ENCODE assay signal across 20 cellular contexts in genomic region chr1:1041873-1042272, GRCh38. TPM values are rescaled to one million over a fixed set of nuclear protein-coding genes. Genes with fewer than 3 reads are reported as not detected.
DNase-seq lines count a peak whose midpoint lies in the region; ATAC-seq, FAIRE-seq and TF ChIP-seq lines count a peak whose summit lies in the region.
"Had no signal": no experiment of that assay in that cellular context is flagged by ENCODE, and none has a peak within 500 bp of the region (broad histone marks: within the 10 kb centered on the region; RNA-seq: fewer than 3 reads in every experiment).

No MANE protein-coding gene starts in this region.

- POLR2A ChIA-PET in HepG2 (lab: Yijun Ruan, JAX) (no interaction called here), HEK293 (lab: Yijun Ruan, JAX) (no interaction called here)

- no peak overlapping the region for H3K4me3 ChIP-seq in HepG2 (replicated peaks in 1 of 3; ENCODE audit: insufficient read depth in 1 of 3, low read depth in 2 of 3, low read length in 3 of 3)
- no peak overlapping the region for H3K4me3 ChIP-seq in right lobe of liver
- H3K4me3 ChIP-seq in HEK293 (ENCODE audit: low read depth, low read length), result no peak overlapping the region
- H3K4me3 ChIP-seq: GM12878 had no signal

- no TSS peak for BruUV-seq in HepG2 (replicated peaks; lab: Mats Ljungman, UMichigan)

- H3K4me1 ChIP-seq in HepG2 (ENCODE audit: insufficient read depth, low read length) (peaks cover 21% of the 10 kb centered on the region), right lobe of liver (peaks cover 0 to 10% (median 5%) of the 10 kb centered on the region in 4 donors), HEK293 (ENCODE audit: control insufficient read depth, insufficient read depth, low read length) (no peaks in the 10 kb centered on the region)

- DNase-seq in HepG2 (ENCODE audit: low spot score), result no peak
- DNase-seq in right lobe of liver, result no peak
- peak; percentile 8 for DNase-seq in effector CD8-positive, alpha-beta T cell (lab: John Stamatoyannopoulos, UW)
- no peak for DNase-seq in H4 (ENCODE audit: low spot score)
- no peak for DNase-seq in NCI-H187 (lab: John Stamatoyannopoulos, UW)
- DNase-seq in cerebellum (ENCODE audit: low spot score), result no peak
- DNase-seq: BE2C; C1 segment of cervical spinal cord; CD4-positive, CD25-positive, alpha-beta regulatory T cell; CD8-positive, alpha-beta memory T cell; COR-L47; DMS 273 treated with DMSO at 0.1 percent for 48 hours; DMS53; DND-41; EL had no signal

- H3K27ac ChIP-seq in HepG2 (ENCODE audit: extremely low read length, insufficient read depth, low read length) (no peak overlapping the region), right lobe of liver (no peak overlapping the region), HEK293 (ENCODE audit: extremely low read depth, low read depth, low read length) (no peak overlapping the region)

- TF ChIP-seq EP300 in HepG2 (IDR thresholded peaks at IDR 0.05; ENCODE audit: low read depth in 2 of 2, low read length in 2 of 2) (no peak), HepG2 (CRISPR knock-in tag; IDR thresholded peaks at IDR 0.05; ENCODE audit: borderline replicate concordance) (no peak)

- H3K79me2 ChIP-seq in HepG2 (ENCODE audit: insufficient read depth, low read length), result peaks cover 11% of the 10 kb centered on the region

- in situ Hi-C loops in HepG2 (cut with HindIII; ENCODE audit: extremely low pct_ligation_motif_present, low pct_unique_long_range_greater_than_20kb), result no loop called here

- no peak for TF ChIP-seq POLR2A in HepG2 (IDR thresholded peaks at IDR 0.05; ENCODE audit: insufficient read depth in 1 of 2, low read depth in 2 of 2, low read length in 2 of 2)
- no peak for TF ChIP-seq POLR2A in right lobe of liver (IDR thresholded peaks at IDR 0.05)

- H3K9me3 ChIP-seq in HepG2 (ENCODE audit: low read length) (no peaks in the 10 kb centered on the region), right lobe of liver (no peaks in the 10 kb centered on the region), HEK293 (ENCODE audit: control insufficient read depth, insufficient read depth, low read depth, low read length) (no peaks in the 10 kb centered on the region)
- H3K9me3 ChIP-seq: BE2C had no signal

- intact Hi-C loops in HepG2 (cut with micrococcal nuclease; ENCODE audit: unreplicated experiment) (no loop called here), right lobe of liver (cut with DNase I) (no loop called here)

- H4K20me1 ChIP-seq in HepG2 (ENCODE audit: insufficient read depth, low read length), result peaks cover 10% of the 10 kb centered on the region; the same call in 1 of the 2 replicates

- 88% methylated on average over 11 of the region's 25 CpGs for WGBS in HepG2 (ENCODE audit: low lambda C conversion rate)
- 92% methylated on average over 5 of the region's 25 CpGs for WGBS in right lobe of liver (ENCODE audit: insufficient coverage, low coverage, low lambda C conversion rate, missing lambda C conversion rate)

- ATAC-seq in HepG2, result no peak
- ATAC-seq in right lobe of liver, result no peak
- ATAC-seq: GM12878 had no signal

- no peak overlapping the region for H3K9ac ChIP-seq in HepG2 (ENCODE audit: insufficient read depth, low read depth, low read length)

- TF ChIP-seq CTCF in HepG2 (CRISPR knock-in tag; IDR thresholded peaks at IDR 0.05), result no peak
- no peak for TF ChIP-seq CTCF in right lobe of liver (IDR thresholded peaks at IDR 0.05)
- no peak for TF ChIP-seq CTCF in HEK293 (tag by site-specific recombination; IDR thresholded peaks at IDR 0.05)

- H2AFZ ChIP-seq in HepG2 (ENCODE audit: low read length), result no peak overlapping the region

- H3K36me3 ChIP-seq in HepG2 (replicated peaks in 1 of 2; ENCODE audit: control insufficient read depth in 1 of 2, insufficient read depth in 2 of 2, low read length in 2 of 2) (peaks cover 33 to 61% of the 10 kb centered on the region in 2 experiments; a peak in 4 of 5 replicates), right lobe of liver (no peaks in the 10 kb centered on the region), HEK293 (ENCODE audit: control insufficient read depth in 2 of 2, insufficient read depth in 1 of 2, low read length in 2 of 2) (peaks cover 0 to 58% of the 10 kb centered on the region in 2 experiments; a peak in 1 of 3 replicates)
- H3K36me3 ChIP-seq: BE2C had no signal

- TF ChIP-seq RAD21 in HepG2 (CRISPR knock-in tag; IDR thresholded peaks at IDR 0.05), result no peak

- H3K4me2 ChIP-seq in HepG2 (ENCODE audit: low read depth, low read length), result no peak overlapping the region

- H3K27me3 ChIP-seq in HepG2 (ENCODE audit: control insufficient read depth in 1 of 2, insufficient read depth in 2 of 2, low read length in 2 of 2) (no peaks in the 10 kb centered on the region), right lobe of liver (no peaks in the 10 kb centered on the region)

- FAIRE-seq in HepG2 (lab: Jason Lieb, UNC), result no peak
- FAIRE-seq: GM12878, GM19239, H54 had no signal

- CTCF ChIA-PET in HepG2 (lab: Yijun Ruan, JAX; ENCODE audit: low intra/inter-chr PET ratio, low total read pairs), result no interaction called here
- CTCF ChIA-PET in HEK293 (lab: Yijun Ruan, JAX), result no interaction called here

RNA-seq across cellular contexts. Expression of gene AGRN, which starts 22.0 kb away (rescaled TPM):
- total RNA-seq in HepG2 (2016; rRNA removed; fragmentation: Illumina TruSeq; extraction: Trizol) (7.3 and 29.8 TPM in 2 replicates), right lobe of liver (10 to 100 TPM; 14.2 to 44.5 (median 35.2) TPM), cerebellum (71.5 TPM)
- total RNA-seq in HepG2 (2016; cell fraction: cytosol; rRNA removed; fragmentation: Illumina TruSeq; extraction: Trizol; ENCODE audit: low read depth), result 2.7 and 2.9 TPM in 2 replicates
- 5.9 and 28.3 TPM in 2 replicates for total RNA-seq in HepG2 (2016; cell fraction: insoluble cytoplasmic fraction; rRNA removed; fragmentation: Illumina TruSeq; extraction: Trizol)
- 4.9 and 5.0 TPM in 2 replicates for total RNA-seq in HepG2 (2016; cell fraction: membrane; rRNA removed; fragmentation: Illumina TruSeq; extraction: Trizol)
- total RNA-seq in HepG2 (2016; cell fraction: nucleus; rRNA removed; fragmentation: Illumina TruSeq; extraction: Trizol), result 36.4 and 50.3 TPM in 2 replicates
- polyA plus RNA-seq in HepG2 (2011; rRNA removed), result 65.2 and 82.7 TPM in 2 replicates
- polyA plus RNA-seq in HepG2 (2011; cell fraction: cytosol; rRNA removed), result 37.7 and 58.0 TPM in 2 replicates
- 667 and 906 TPM in 2 replicates for polyA plus RNA-seq in HepG2 (2011; cell fraction: nucleus; rRNA removed)
- polyA plus RNA-seq in HepG2 (2012), result 77.8 and 101 TPM in 2 replicates
- 1.4 and 1.5 TPM in 2 replicates for polyA plus RNA-seq in HepG2 (2016; cell fraction: cytosol; fragmentation: Illumina TruSeq; extraction: Trizol; ENCODE audit: low read depth)
- polyA plus RNA-seq in HepG2 (2016; cell fraction: insoluble cytoplasmic fraction; fragmentation: Illumina TruSeq; extraction: Trizol; ENCODE audit: low read depth), result 10.7 and 15.5 TPM in 2 replicates
- polyA plus RNA-seq in HepG2 (2016; cell fraction: membrane; fragmentation: Illumina TruSeq; extraction: Trizol; ENCODE audit: low read depth), result 3.2 and 3.6 TPM in 2 replicates
- 125 and 134 TPM in 2 replicates for polyA plus RNA-seq in HepG2 (2016; cell fraction: nucleus; fragmentation: Illumina TruSeq; extraction: Trizol; ENCODE audit: insufficient read depth, low read depth)
- polyA minus RNA-seq in HepG2 (2011; rRNA and poly(A)+ RNA removed; ENCODE audit: low replicate concordance), result 23.8 and 86.8 TPM in 2 replicates
- 41.3 and 50.7 TPM in 2 replicates for polyA minus RNA-seq in HepG2 (2011; cell fraction: cytosol; rRNA and poly(A)+ RNA removed)
- polyA minus RNA-seq in HepG2 (2011; cell fraction: nucleus; rRNA and poly(A)+ RNA removed), result 80.3 and 86.4 TPM in 2 replicates
- total RNA-seq in H4 (2014; rRNA removed; shearing (Covaris generic)), result 37.0 and 52.1 TPM in 2 replicates
- polyA plus RNA-seq: CD8-positive, alpha-beta memory T cell had no signal

RNA-seq across cellular contexts. Expression of gene ISG15, which starts 28.6 kb away (rescaled TPM):
- total RNA-seq in HepG2 (2016; rRNA removed; fragmentation: Illumina TruSeq; extraction: Trizol) (54.9 and 68.4 TPM in 2 replicates), right lobe of liver (10 to 100 TPM; 16.3 to 98.7 (median 26.4) TPM), cerebellum (10.3 TPM)
- total RNA-seq in HepG2 (2016; cell fraction: cytosol; rRNA removed; fragmentation: Illumina TruSeq; extraction: Trizol; ENCODE audit: low read depth), result 17.4 and 19.2 TPM in 2 replicates
- 52.2 and 77.4 TPM in 2 replicates for total RNA-seq in HepG2 (2016; cell fraction: insoluble cytoplasmic fraction; rRNA removed; fragmentation: Illumina TruSeq; extraction: Trizol)
- 17.7 and 18.1 TPM in 2 replicates for total RNA-seq in HepG2 (2016; cell fraction: membrane; rRNA removed; fragmentation: Illumina TruSeq; extraction: Trizol)
- total RNA-seq in HepG2 (2016; cell fraction: nucleus; rRNA removed; fragmentation: Illumina TruSeq; extraction: Trizol), result 18.3 and 23.3 TPM in 2 replicates
- polyA plus RNA-seq in HepG2 (2011; rRNA removed), result 42.1 and 63.7 TPM in 2 replicates
- polyA plus RNA-seq in HepG2 (2011; cell fraction: cytosol; rRNA removed), result 49.9 and 81.6 TPM in 2 replicates
- 24.5 and 32.4 TPM in 2 replicates for polyA plus RNA-seq in HepG2 (2011; cell fraction: nucleus; rRNA removed)
- 19.4 and 39.7 TPM in 2 replicates for polyA plus RNA-seq in HepG2 (2012)
- polyA plus RNA-seq in HepG2 (2016; cell fraction: cytosol; fragmentation: Illumina TruSeq; extraction: Trizol; ENCODE audit: low read depth), result 13.7 and 17.3 TPM in 2 replicates
- 47.3 and 49.3 TPM in 2 replicates for polyA plus RNA-seq in HepG2 (2016; cell fraction: insoluble cytoplasmic fraction; fragmentation: Illumina TruSeq; extraction: Trizol; ENCODE audit: low read depth)
- polyA plus RNA-seq in HepG2 (2016; cell fraction: membrane; fragmentation: Illumina TruSeq; extraction: Trizol; ENCODE audit: low read depth), result 10.1 and 12.3 TPM in 2 replicates
- 22.7 and 27.6 TPM in 2 replicates for polyA plus RNA-seq in HepG2 (2016; cell fraction: nucleus; fragmentation: Illumina TruSeq; extraction: Trizol; ENCODE audit: insufficient read depth, low read depth)
- 24.2 and 34.4 TPM in 2 replicates for polyA minus RNA-seq in HepG2 (2011; rRNA and poly(A)+ RNA removed; ENCODE audit: low replicate concordance)
- polyA minus RNA-seq in HepG2 (2011; cell fraction: cytosol; rRNA and poly(A)+ RNA removed), result 11.4 and 13.3 TPM in 2 replicates
- 2.1 and 5.1 TPM in 2 replicates for polyA minus RNA-seq in HepG2 (2011; cell fraction: nucleus; rRNA and poly(A)+ RNA removed)
- 353 and 452 TPM in 2 replicates for total RNA-seq in H4 (2014; rRNA removed; shearing (Covaris generic))

RNA-seq across cellular contexts. Expression of gene RNF223, which starts 32.2 kb away (rescaled TPM):
- not detected in 2 replicates for total RNA-seq in HepG2 (2016; rRNA removed; fragmentation: Illumina TruSeq; extraction: Trizol)
- total RNA-seq in HepG2 (2016; cell fraction: cytosol; rRNA removed; fragmentation: Illumina TruSeq; extraction: Trizol; ENCODE audit: low read depth), result not detected in 2 replicates
- not detected in 2 replicates for total RNA-seq in HepG2 (2016; cell fraction: insoluble cytoplasmic fraction; rRNA removed; fragmentation: Illumina TruSeq; extraction: Trizol)
- total RNA-seq in HepG2 (2016; cell fraction: membrane; rRNA removed; fragmentation: Illumina TruSeq; extraction: Trizol), result not detected in 2 replicates
- total RNA-seq in HepG2 (2016; cell fraction: nucleus; rRNA removed; fragmentation: Illumina TruSeq; extraction: Trizol), result not detected in 2 replicates
- polyA plus RNA-seq in HepG2 (2011; rRNA removed), result 0.03 and 0.05 TPM in 2 replicates
- 0.04 TPM in 1 of 2 replicates, not detected in the other for polyA plus RNA-seq in HepG2 (2011; cell fraction: cytosol; rRNA removed)
- polyA plus RNA-seq in HepG2 (2011; cell fraction: nucleus; rRNA removed), result not detected in 2 replicates
- polyA plus RNA-seq in HepG2 (2012), result 0.07 and 0.08 TPM in 2 replicates
- not detected in 2 replicates for polyA plus RNA-seq in HepG2 (2016; cell fraction: cytosol; fragmentation: Illumina TruSeq; extraction: Trizol; ENCODE audit: low read depth)
- polyA plus RNA-seq in HepG2 (2016; cell fraction: insoluble cytoplasmic fraction; fragmentation: Illumina TruSeq; extraction: Trizol; ENCODE audit: low read depth), result not detected in 2 replicates
- not detected in 2 replicates for polyA plus RNA-seq in HepG2 (2016; cell fraction: membrane; fragmentation: Illumina TruSeq; extraction: Trizol; ENCODE audit: low read depth)
- polyA plus RNA-seq in HepG2 (2016; cell fraction: nucleus; fragmentation: Illumina TruSeq; extraction: Trizol; ENCODE audit: insufficient read depth, low read depth), result not detected in 2 replicates
- 2.1 TPM in 1 of 2 replicates, not detected in the other for polyA minus RNA-seq in HepG2 (2011; rRNA and poly(A)+ RNA removed; ENCODE audit: low replicate concordance)
- not detected in 2 replicates for polyA minus RNA-seq in HepG2 (2011; cell fraction: cytosol; rRNA and poly(A)+ RNA removed)
- polyA minus RNA-seq in HepG2 (2011; cell fraction: nucleus; rRNA and poly(A)+ RNA removed), result 0.26 TPM in 1 of 2 replicates, not detected in the other
- total RNA-seq in right lobe of liver, result not detected
- not detected in 2 replicates for total RNA-seq in H4 (2014; rRNA removed; shearing (Covaris generic))
- not detected for total RNA-seq in cerebellum
- total RNA-seq: A172; CD4-positive, CD25-positive, alpha-beta regulatory T cell; CD8-positive, alpha-beta memory T cell had no signal
- polyA plus RNA-seq: CD4-positive, CD25-positive, alpha-beta regulatory T cell; CD8-positive, alpha-beta memory T cell; GM12878 had no signal

RNA-seq across cellular contexts. Expression of gene HES4, which starts 42.0 kb away (rescaled TPM):
- total RNA-seq in HepG2 (2016; rRNA removed; fragmentation: Illumina TruSeq; extraction: Trizol), result 4.4 and 8.8 TPM in 2 replicates
- total RNA-seq in HepG2 (2016; cell fraction: cytosol; rRNA removed; fragmentation: Illumina TruSeq; extraction: Trizol; ENCODE audit: low read depth), result 16.5 and 25.5 TPM in 2 replicates
- total RNA-seq in HepG2 (2016; cell fraction: insoluble cytoplasmic fraction; rRNA removed; fragmentation: Illumina TruSeq; extraction: Trizol), result 3.4 and 7.9 TPM in 2 replicates
- 13.5 and 18.3 TPM in 2 replicates for total RNA-seq in HepG2 (2016; cell fraction: membrane; rRNA removed; fragmentation: Illumina TruSeq; extraction: Trizol)
- total RNA-seq in HepG2 (2016; cell fraction: nucleus; rRNA removed; fragmentation: Illumina TruSeq; extraction: Trizol), result 6.5 and 8.0 TPM in 2 replicates
- 10.6 and 17.6 TPM in 2 replicates for polyA plus RNA-seq in HepG2 (2011; rRNA removed)
- 11.6 and 28.6 TPM in 2 replicates for polyA plus RNA-seq in HepG2 (2011; cell fraction: cytosol; rRNA removed)
- polyA plus RNA-seq in HepG2 (2011; cell fraction: nucleus; rRNA removed), result 190 and 210 TPM in 2 replicates
- polyA plus RNA-seq in HepG2 (2012), result 4.3 and 7.0 TPM in 2 replicates
- polyA plus RNA-seq in HepG2 (2016; cell fraction: cytosol; fragmentation: Illumina TruSeq; extraction: Trizol; ENCODE audit: low read depth), result 17.0 and 22.1 TPM in 2 replicates
- polyA plus RNA-seq in HepG2 (2016; cell fraction: insoluble cytoplasmic fraction; fragmentation: Illumina TruSeq; extraction: Trizol; ENCODE audit: low read depth), result 4.5 and 6.0 TPM in 2 replicates
- 10.6 and 11.4 TPM in 2 replicates for polyA plus RNA-seq in HepG2 (2016; cell fraction: membrane; fragmentation: Illumina TruSeq; extraction: Trizol; ENCODE audit: low read depth)
- polyA plus RNA-seq in HepG2 (2016; cell fraction: nucleus; fragmentation: Illumina TruSeq; extraction: Trizol; ENCODE audit: insufficient read depth, low read depth), result 16.1 and 18.4 TPM in 2 replicates
- 2.2 and 6.1 TPM in 2 replicates for polyA minus RNA-seq in HepG2 (2011; rRNA and poly(A)+ RNA removed; ENCODE audit: low replicate concordance)
- 6.4 and 8.5 TPM in 2 replicates for polyA minus RNA-seq in HepG2 (2011; cell fraction: cytosol; rRNA and poly(A)+ RNA removed)
- polyA minus RNA-seq in HepG2 (2011; cell fraction: nucleus; rRNA and poly(A)+ RNA removed), result 4.6 and 8.9 TPM in 2 replicates
- 10 to 100 TPM in 2 of 6 experiments, 1 to 10 TPM in 4; 1.6 to 21.5 (median 5.2) TPM for total RNA-seq in right lobe of liver
- 3.6 and 17.7 TPM in 2 replicates for total RNA-seq in H4 (2014; rRNA removed; shearing (Covaris generic))
- total RNA-seq in cerebellum, result 14.9 TPM
- polyA plus RNA-seq: CD8-positive, alpha-beta memory T cell had no signal

RNA-seq across cellular contexts. Expression of gene PERM1, which starts 60.0 kb away (rescaled TPM):
- 0.04 TPM in 1 of 2 replicates, not detected in the other for total RNA-seq in HepG2 (2016; rRNA removed; fragmentation: Illumina TruSeq; extraction: Trizol)
- total RNA-seq in HepG2 (2016; cell fraction: cytosol; rRNA removed; fragmentation: Illumina TruSeq; extraction: Trizol; ENCODE audit: low read depth), result not detected in 2 replicates
- total RNA-seq in HepG2 (2016; cell fraction: insoluble cytoplasmic fraction; rRNA removed; fragmentation: Illumina TruSeq; extraction: Trizol), result not detected in 2 replicates
- not detected in 2 replicates for total RNA-seq in HepG2 (2016; cell fraction: membrane; rRNA removed; fragmentation: Illumina TruSeq; extraction: Trizol)
- not detected in 2 replicates for total RNA-seq in HepG2 (2016; cell fraction: nucleus; rRNA removed; fragmentation: Illumina TruSeq; extraction: Trizol)
- 0.29 and 0.38 TPM in 2 replicates for polyA plus RNA-seq in HepG2 (2011; rRNA removed)
- 0.17 and 0.32 TPM in 2 replicates for polyA plus RNA-seq in HepG2 (2011; cell fraction: cytosol; rRNA removed)
- polyA plus RNA-seq in HepG2 (2011; cell fraction: nucleus; rRNA removed), result 2.3 and 2.6 TPM in 2 replicates
- polyA plus RNA-seq in HepG2 (2012), result 0.44 TPM in 2 replicates
- not detected in 2 replicates for polyA plus RNA-seq in HepG2 (2016; cell fraction: cytosol; fragmentation: Illumina TruSeq; extraction: Trizol; ENCODE audit: low read depth)
- polyA plus RNA-seq in HepG2 (2016; cell fraction: insoluble cytoplasmic fraction; fragmentation: Illumina TruSeq; extraction: Trizol; ENCODE audit: low read depth), result not detected in 2 replicates
- not detected in 2 replicates for polyA plus RNA-seq in HepG2 (2016; cell fraction: membrane; fragmentation: Illumina TruSeq; extraction: Trizol; ENCODE audit: low read depth)
- polyA plus RNA-seq in HepG2 (2016; cell fraction: nucleus; fragmentation: Illumina TruSeq; extraction: Trizol; ENCODE audit: insufficient read depth, low read depth), result not detected in 2 replicates
- polyA minus RNA-seq in HepG2 (2011; rRNA and poly(A)+ RNA removed; ENCODE audit: low replicate concordance), result 0.09 and 2.7 TPM in 2 replicates
- polyA minus RNA-seq in HepG2 (2011; cell fraction: cytosol; rRNA and poly(A)+ RNA removed), result 0.44 and 0.59 TPM in 2 replicates
- 0.99 and 1.2 TPM in 2 replicates for polyA minus RNA-seq in HepG2 (2011; cell fraction: nucleus; rRNA and poly(A)+ RNA removed)
- under 1 TPM in 4 of 6 experiments, not detected in 2; 0.18 to 0.46 (median 0.28) TPM for total RNA-seq in right lobe of liver
- total RNA-seq in H4 (2014; rRNA removed; shearing (Covaris generic)), result 0.19 TPM in 1 of 2 replicates, not detected in the other
- total RNA-seq in cerebellum, result 0.18 TPM
- total RNA-seq: A172; CD4-positive, CD25-positive, alpha-beta regulatory T cell; CD8-positive, alpha-beta memory T cell; GM12878 had no signal
- polyA plus RNA-seq: CD4-positive, CD25-positive, alpha-beta regulatory T cell; CD8-positive, alpha-beta memory T cell; GM12878 had no signal
